33 cellular contexts compared by ENCODE assay signal in the genomic region with DNA sequence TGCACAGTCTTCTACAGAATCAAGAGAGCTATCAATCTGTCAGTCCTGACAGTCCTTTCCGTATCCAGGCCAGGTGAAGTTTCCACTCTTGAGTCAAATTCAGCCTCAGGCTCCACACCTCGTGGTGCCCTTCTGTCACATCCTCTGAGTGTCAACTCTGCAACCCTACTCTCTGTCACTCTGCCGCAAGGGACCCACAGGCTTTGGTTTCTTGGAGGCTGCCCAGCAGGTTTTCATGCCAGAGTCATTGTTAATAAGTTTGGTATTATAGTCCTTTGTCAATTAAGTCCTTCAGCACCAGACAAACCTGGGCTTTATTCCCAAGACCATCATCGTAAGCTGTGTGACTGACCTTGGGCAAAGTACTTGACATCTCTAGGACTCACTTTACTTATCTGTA.
"Had no signal": no experiment of that assay in that cellular context is flagged by ENCODE, and none has a peak within 500 bp of the region (broad histone marks: within the 10 kb centered on the region; RNA-seq: fewer than 3 reads in every experiment).

No MANE protein-coding gene starts in this region.

- H3K9me3 Mint-ChIP-seq: immature natural killer cell; natural killer cell treated with Interleukin-12 subunit alpha and Interleukin-12 subunit beta and Interleukin-15 and Interleukin-18, amount 100 ng/mL, for 72 hours; T-helper 2 cell treated with Interferon-gamma antibody and Interleukin-4, amounts not matched to agents 5 μg/mL and 100 μg/mL, for 36 hours; type B pancreatic cell had no signal

- H3K27ac ChIP-seq: cardiac muscle cell, coronary artery, esophagus muscularis mucosa, foreskin keratinocyte, heart left ventricle, left lung, skin epidermis, thoracic aorta had no signal

- H3K27me3 ChIP-seq: cardiac muscle cell, esophagus muscularis mucosa, foreskin keratinocyte, left lung, uterus had no signal

- H3K27ac Mint-ChIP-seq: activated CD4-positive, alpha-beta T cell treated with anti-CD3 and anti-CD28 coated beads for 36 hours; activated CD8-positive, alpha-beta memory T cell treated with anti-CD3 and anti-CD28 coated beads, Interleukin-2, amount 10 ng/mL, durations not matched to agents 7 days and 5 days; activated CD8-positive, alpha-beta T cell treated with anti-CD3 and anti-CD28 coated beads, Interleukin-2, amount 10 ng/mL, durations not matched to agents 7 days and 5 days; activated naive CD8-positive, alpha-beta T cell; brain; immature natural killer cell; natural killer cell treated with Interleukin-12 subunit alpha and Interleukin-12 subunit beta and Interleukin-15 and Interleukin-18, amount 100 ng/mL, for 72 hours; T-helper 2 cell treated with Interferon-gamma antibody and Interleukin-4, amounts not matched to agents 5 μg/mL and 100 μg/mL, for 36 hours; type B pancreatic cell had no signal

- ATAC-seq: activated CD4-positive, alpha-beta T cell treated with anti-CD3 and anti-CD28 coated beads for 36 hours; activated CD8-positive, alpha-beta memory T cell treated with anti-CD3 and anti-CD28 coated beads, Interleukin-2, amount 10 ng/mL, durations not matched to agents 7 days and 5 days; activated CD8-positive, alpha-beta T cell treated with anti-CD3 and anti-CD28 coated beads, Interleukin-2, amount 10 ng/mL, durations not matched to agents 7 days and 5 days; foreskin keratinocyte; left lung; natural killer cell treated with Interleukin-12 subunit alpha and Interleukin-12 subunit beta and Interleukin-15 and Interleukin-18, amount 100 ng/mL, for 72 hours; sciatic nerve; stimulated activated naive CD8-positive, alpha-beta T cell treated with anti-CD3 and anti-CD28 coated beads, Interleukin-15, Interleukin-2, amounts not matched to agents 100 U/mL and 50 U/mL, for 24 hours had no signal

- H3K4me3 Mint-ChIP-seq: activated CD4-positive, alpha-beta T cell treated with anti-CD3 and anti-CD28 coated beads for 36 hours; activated CD8-positive, alpha-beta memory T cell treated with anti-CD3 and anti-CD28 coated beads, Interleukin-2, amount 10 ng/mL, durations not matched to agents 7 days and 5 days; activated CD8-positive, alpha-beta T cell treated with anti-CD3 and anti-CD28 coated beads, Interleukin-2, amount 10 ng/mL, durations not matched to agents 7 days and 5 days; activated naive CD8-positive, alpha-beta T cell; brain; immature natural killer cell; natural killer cell treated with Interleukin-12 subunit alpha and Interleukin-12 subunit beta and Interleukin-15 and Interleukin-18, amount 100 ng/mL, for 72 hours; T-helper 2 cell treated with Interferon-gamma antibody and Interleukin-4, amounts not matched to agents 5 μg/mL and 100 μg/mL, for 36 hours; type B pancreatic cell had no signal

- DNase-seq: activated CD4-positive, alpha-beta T cell treated with anti-CD3 and anti-CD28 coated beads for 36 hours; activated CD4-positive, CD25-positive, alpha-beta regulatory T cell; activated CD8-positive, alpha-beta memory T cell treated with anti-CD3 and anti-CD28 coated beads, Interleukin-2, amount 10 ng/mL, durations not matched to agents 7 days and 5 days; activated CD8-positive, alpha-beta T cell treated with anti-CD3 and anti-CD28 coated beads, Interleukin-2, amount 10 ng/mL, durations not matched to agents 7 days and 5 days; activated naive CD4-positive, alpha-beta T cell treated with Interleukin-2 at 50 U/mL for 16 hours; activated T-cell treated with anti-CD3 and anti-CD28 coated beads, Interleukin-2, amount 50 U/mL, for 48 hours; aorta; foreskin keratinocyte; heart left ventricle; hypothalamus; immature natural killer cell; kidney glomerular epithelial cell; left lung; mesendoderm; stimulated activated CD4-positive, alpha-beta T cell treated with anti-CD3 and anti-CD28 coated beads, Interleukin-12 subunit alpha, Interleukin-12 subunit beta, amount 100 ng/mL, for 4 hours; stimulated activated CD4-positive, alpha-beta T cell treated with anti-CD3 and anti-CD28 coated beads, Interleukin-4, amount 100 ng/mL, for 1 hour; stimulated activated naive CD8-positive, alpha-beta T cell treated with anti-CD3 and anti-CD28 coated beads, Interleukin-15, Interleukin-2, amounts not matched to agents 100 U/mL and 50 U/mL, for 24 hours; T-helper 1 cell; uterus had no signal

- H3K4me1 ChIP-seq: esophagus muscularis mucosa, foreskin keratinocyte, heart left ventricle, left lung, uterus had no signal

- H3K4me1 Mint-ChIP-seq: activated CD4-positive, alpha-beta T cell treated with anti-CD3 and anti-CD28 coated beads for 36 hours; activated CD8-positive, alpha-beta memory T cell treated with anti-CD3 and anti-CD28 coated beads, Interleukin-2, amount 10 ng/mL, durations not matched to agents 7 days and 5 days; immature natural killer cell had no signal

- H3K36me3 Mint-ChIP-seq: activated CD8-positive, alpha-beta memory T cell treated with anti-CD3 and anti-CD28 coated beads, Interleukin-2, amount 10 ng/mL, durations not matched to agents 7 days and 5 days; activated naive CD8-positive, alpha-beta T cell; brain; immature natural killer cell; natural killer cell treated with Interleukin-12 subunit alpha and Interleukin-12 subunit beta and Interleukin-15 and Interleukin-18, amount 100 ng/mL, for 72 hours; type B pancreatic cell had no signal

- H3K4me3 ChIP-seq: cardiac muscle cell, coronary artery, esophagus muscularis mucosa, heart left ventricle, left lung, lung, skin epidermis, thoracic aorta, uterus had no signal

- H3K9me3 ChIP-seq: esophagus muscularis mucosa, heart left ventricle, left lung, thoracic aorta, uterus had no signal

- FAIRE-seq: endothelial cell of umbilical vein had no signal

- H3K27me3 Mint-ChIP-seq: activated CD4-positive, alpha-beta T cell treated with anti-CD3 and anti-CD28 coated beads for 36 hours; activated CD8-positive, alpha-beta memory T cell treated with anti-CD3 and anti-CD28 coated beads, Interleukin-2, amount 10 ng/mL, durations not matched to agents 7 days and 5 days; activated naive CD8-positive, alpha-beta T cell; progenitor cell of endocrine pancreas; type B pancreatic cell had no signal

- H3K36me3 ChIP-seq: cardiac muscle cell, esophagus muscularis mucosa, heart left ventricle, left lung, thoracic aorta, uterus had no signal
